3 cellular contexts compared by ENCODE assay signal in genomic region chr9:121623430-121623829, GRCh38. TPM values are rescaled to one million over a fixed set of nuclear protein-coding genes. Genes with fewer than 3 reads are reported as not detected.
"Had no signal": no experiment of that assay in that cellular context is flagged by ENCODE, and none has a peak within 500 bp of the region (broad histone marks: within the 10 kb centered on the region; RNA-seq: fewer than 3 reads in every experiment).

No MANE protein-coding gene starts in this region.

RNA-seq across cellular contexts. Expression of gene DAB2IP, which starts 28.0 kb away (rescaled TPM):
- total RNA-seq: activated CD4-positive, alpha-beta memory T cell treated with anti-CD3 and anti-CD28 coated beads, Interleukin-2, amount 10 ng/mL, durations not matched to agents 7 days and 5 days; activated CD4-positive, alpha-beta T cell treated with anti-CD3 and anti-CD28 coated beads, Interleukin-2, amount 10 ng/mL, durations not matched to agents 7 days and 5 days; activated T-helper 2 cell treated with anti-CD3 and anti-CD28 coated beads, Interferon-gamma antibody, Interleukin-2, Interleukin-4, amounts not matched to agents 10 μg/mL and 5 μg/mL and 100 μg/mL, durations not matched to agents 14 hours and 24 hours and 36 hours had no signal
